In genomic region chr11:57348636-57349323, GRCh38 we compare ENCODE assay signal across 15 cellular contexts. TPM values are rescaled to one million over a fixed set of nuclear protein-coding genes. Genes with fewer than 3 reads are reported as not detected.
"Had no signal": no experiment of that assay in that cellular context is flagged by ENCODE, and none has a peak within 500 bp of the region (broad histone marks: within the 10 kb centered on the region; RNA-seq: fewer than 3 reads in every experiment).

No MANE protein-coding gene starts in this region.

- H3K9me3 ChIP-seq: esophagus squamous epithelium, ovary had no signal

- H3K36me3 Mint-ChIP-seq: activated CD4-positive, alpha-beta memory T cell treated with anti-CD3 and anti-CD28 coated beads for 36 hours had no signal

- H3K27ac Mint-ChIP-seq: activated CD4-positive, alpha-beta memory T cell treated with anti-CD3 and anti-CD28 coated beads for 36 hours; activated naive CD8-positive, alpha-beta T cell treated with anti-CD3 and anti-CD28 coated beads, Interleukin-2, amount 50 U/mL, for 24 hours; T-helper 2 cell treated with Interferon-gamma antibody and Interleukin-4, amounts not matched to agents 5 μg/mL and 100 μg/mL, for 36 hours had no signal

- H3K4me3 ChIP-seq: cardiac muscle cell, esophagus squamous epithelium, ovary had no signal

- H3K27ac ChIP-seq: cardiac muscle cell, esophagus squamous epithelium, ovary had no signal

- H3K36me3 ChIP-seq: cardiac muscle cell, esophagus squamous epithelium, ovary had no signal

- DNase-seq: activated CD4-positive, alpha-beta memory T cell treated with anti-CD3 and anti-CD28 coated beads for 36 hours; activated CD4-positive, alpha-beta T cell treated with anti-CD3 and anti-CD28 coated beads for 1 hour; activated gamma-delta T cell; activated naive CD8-positive, alpha-beta T cell treated with anti-CD3 and anti-CD28 coated beads, Interleukin-2, amount 50 U/mL, for 24 hours; activated T-cell treated with anti-CD3 and anti-CD28 coated beads, Interleukin-2, amount 50 U/mL, for 4 hours; esophagus squamous epithelium; foreskin melanocyte; kidney; retina had no signal

- H3K4me3 Mint-ChIP-seq: activated CD4-positive, alpha-beta memory T cell treated with anti-CD3 and anti-CD28 coated beads for 36 hours; activated naive CD8-positive, alpha-beta T cell treated with anti-CD3 and anti-CD28 coated beads, Interleukin-2, amount 50 U/mL, for 24 hours; activated T-cell treated with anti-CD3 and anti-CD28 coated beads, Interleukin-2, amount 50 U/mL, for 4 hours; T-helper 2 cell treated with Interferon-gamma antibody and Interleukin-4, amounts not matched to agents 5 μg/mL and 100 μg/mL, for 36 hours had no signal

- H3K27me3 ChIP-seq: cardiac muscle cell, esophagus squamous epithelium, ovary had no signal

- ATAC-seq: activated naive CD8-positive, alpha-beta T cell treated with anti-CD3 and anti-CD28 coated beads, Interleukin-2, amount 50 U/mL, for 24 hours had no signal

RNA-seq across cellular contexts. Expression of gene P2RX3, which starts 10.6 kb away (rescaled TPM):
- total RNA-seq: activated CD4-positive, alpha-beta memory T cell treated with anti-CD3 and anti-CD28 coated beads for 36 hours; activated T-cell treated with anti-CD3 and anti-CD28 coated beads, Interleukin-2, amount 50 U/mL, for 4 hours; astrocyte; esophagus squamous epithelium; kidney; lower leg skin; mesenteric fat pad had no signal

RNA-seq across cellular contexts. Expression of gene PRG3, which starts 32.2 kb away (rescaled TPM):
- total RNA-seq: activated CD4-positive, alpha-beta memory T cell treated with anti-CD3 and anti-CD28 coated beads for 36 hours; activated T-cell treated with anti-CD3 and anti-CD28 coated beads, Interleukin-2, amount 50 U/mL, for 4 hours; astrocyte; cardiac muscle cell; esophagus squamous epithelium; kidney; lower leg skin; mesenteric fat pad; ovary had no signal

RNA-seq across cellular contexts. Expression of gene PRG2, which starts 41.7 kb away (rescaled TPM):
- total RNA-seq: astrocyte, cardiac muscle cell, esophagus squamous epithelium, ovary had no signal
